In the genomic region with DNA sequence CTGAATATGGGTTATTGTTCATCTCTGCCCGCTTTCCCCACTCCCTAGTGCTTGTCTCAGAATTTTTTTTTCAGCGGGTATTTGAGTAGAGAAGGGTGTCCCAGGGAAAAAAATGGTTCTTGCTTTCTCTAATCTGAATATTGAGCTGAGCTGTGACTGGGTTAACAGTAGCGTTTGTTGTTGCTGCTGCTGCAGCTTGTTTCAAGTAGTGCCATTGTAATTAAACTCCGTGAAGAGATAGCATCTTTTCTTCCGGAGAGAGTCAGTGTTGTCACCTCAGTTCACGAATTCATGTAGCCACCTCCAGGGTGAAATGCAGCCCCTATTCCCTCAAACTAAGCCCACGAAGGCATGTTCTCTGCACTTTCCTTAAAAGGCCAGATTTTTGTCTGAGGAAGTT, we compare ENCODE assay signal across 9 cellular contexts. TPM values are rescaled to one million over a fixed set of nuclear protein-coding genes. Genes with fewer than 3 reads are reported as not detected.
DNase-seq lines count a peak whose midpoint lies in the region; ATAC-seq, FAIRE-seq and TF ChIP-seq lines count a peak whose summit lies in the region.
"Had no signal": no experiment of that assay in that cellular context is flagged by ENCODE, and none has a peak within 500 bp of the region (broad histone marks: within the 10 kb centered on the region; RNA-seq: fewer than 3 reads in every experiment).

No MANE protein-coding gene starts in this region.

- no peaks in the 10 kb centered on the region for H3K9me3 ChIP-seq in upper lobe of left lung

- TF ChIP-seq CTCF in Calu3 (IDR thresholded peaks at IDR 0.05; ENCODE audit: unreplicated experiment) (no peak), LNCaP clone FGC (IDR thresholded peaks at IDR 0.05; ENCODE audit: control insufficient read depth, extremely low read depth, insufficient read depth) (no peak), astrocyte of the spinal cord (IDR thresholded peaks at IDR 0.05; ENCODE audit: low read depth, low read length) (no peak), upper lobe of left lung (IDR thresholded peaks at IDR 0.05) (no peak)

- H3K4me3 ChIP-seq in LNCaP clone FGC (ENCODE audit: low read depth, low read length) (peak overlapping the region; percentile 70), astrocyte of the spinal cord (ENCODE audit: low read depth, low read length) (peak overlapping the region; percentile 92), upper lobe of left lung (peak overlapping the region in 3 of 4 donors; percentile 89 to 96 (median 90))

- H3K4me1 Mint-ChIP-seq in Calu3 (ENCODE audit: low read depth, unreplicated experiment) = peaks cover 39% of the 10 kb centered on the region
- peaks cover 14% of the 10 kb centered on the region for H3K4me1 Mint-ChIP-seq in memory B cell

- peaks cover 34% of the 10 kb centered on the region for H3K36me3 Mint-ChIP-seq in Calu3 (ENCODE audit: insufficient read depth, unreplicated experiment)
- H3K36me3 Mint-ChIP-seq in memory B cell = no peaks in the 10 kb centered on the region

- BruUV-seq in Calu3 (replicated peaks; lab: Mats Ljungman, UMichigan) = no TSS peak

- ATAC-seq in memory B cell (ENCODE audit: low read depth) (no peak), upper lobe of left lung (ENCODE audit: low FRiP score in 2 of 2) (no peak)

- DNase-seq in Calu3 (no peak), LNCaP clone FGC (ENCODE audit: low read depth) (no peak), astrocyte of the spinal cord (ENCODE audit: low read depth, low spot score) (no peak), memory B cell (ENCODE audit: low spot score in 2 of 2) (no peak), upper lobe of left lung (no peak), H54 (ENCODE audit: insufficient read length, low spot score) (no peak), HuH-7.5 (ENCODE audit: low spot score) (no peak), GDM1 (lab: John Stamatoyannopoulos, UW) (no peak)

- TF ChIP-seq POLR2A in upper lobe of left lung (IDR thresholded peaks at IDR 0.05) (no peak), H54 (IDR thresholded peaks at IDR 0.05; ENCODE audit: low read depth, low read length) (no peak)

- intact Hi-C loops in Calu3 (cut with micrococcal nuclease; ENCODE audit: unreplicated experiment) = no loop called here

- H3K36me3 ChIP-seq in upper lobe of left lung = no peaks in the 10 kb centered on the region

- H3K9me3 Mint-ChIP-seq in Calu3 (ENCODE audit: low read depth, unreplicated experiment) (no peaks in the 10 kb centered on the region), memory B cell (no peaks in the 10 kb centered on the region)

- 10 to 17% methylated on average over 7 of the region's 7 CpGs for WGBS in upper lobe of left lung, 2 donors

- no peak for TF ChIP-seq EP300 in upper lobe of left lung (IDR thresholded peaks at IDR 0.05)

- H3K4me1 ChIP-seq in upper lobe of left lung = peaks cover 23 to 48% (median 33%) of the 10 kb centered on the region in 4 donors

- H3K27me3 Mint-ChIP-seq in Calu3 (ENCODE audit: unreplicated experiment) (no peaks in the 10 kb centered on the region), memory B cell (peaks cover 29% of the 10 kb centered on the region)

- CTCF ChIA-PET in Calu3 (lab: Charles Lee) = interaction anchor here (0.5 to 1.3 kb wide), 3 partner anchors 18 to 41 kb away, joined by 3 to 4 read pairs (median 4); no protein-coding TSS in a partner anchor

- H3K27ac Mint-ChIP-seq in Calu3 (ENCODE audit: unreplicated experiment) = peak overlapping the region; percentile 75
- H3K27ac Mint-ChIP-seq in memory B cell = no peak overlapping the region

- H3K27me3 ChIP-seq in upper lobe of left lung = no peaks in the 10 kb centered on the region

- in situ Hi-C loops in astrocyte of the spinal cord (cut with HindIII; ENCODE audit: low sequenced_read_pairs) = no loop called here

- no peak for FAIRE-seq in H54 (lab: Jason Lieb, UNC)
- FAIRE-seq: TTC549 had no signal

- H3K4me3 Mint-ChIP-seq in Calu3 (ENCODE audit: low read depth, unreplicated experiment) = peak overlapping the region; percentile 94
- H3K4me3 Mint-ChIP-seq in memory B cell = peak overlapping the region; percentile 94

- H3K27ac ChIP-seq in upper lobe of left lung = peak overlapping the region; percentile 96 to 97 (median 96)

RNA-seq across cellular contexts. Expression of a gene that starts 1.5 kb away (rescaled TPM):
- total RNA-seq in Calu3 (2022) (46.7 and 60.1 TPM in 2 replicates), upper lobe of left lung (100 to 1,000 TPM in 1 of 6 donors, 10 to 100 TPM in 5; 45.1 to 105 (median 58.8) TPM)
